ENCODE assay signal across 17 cellular contexts in genomic region chr4:66014146-66014765, GRCh38.
"Had no signal": no experiment of that assay in that cellular context is flagged by ENCODE, and none has a peak within 500 bp of the region (broad histone marks: within the 10 kb centered on the region; RNA-seq: fewer than 3 reads in every experiment).

No MANE protein-coding gene starts in this region.

- H3K4me1 ChIP-seq: adrenal gland, esophagus muscularis mucosa, lower lobe of right lung had no signal

- H3K4me3 ChIP-seq: adrenal gland, esophagus muscularis mucosa, hepatocyte, lower lobe of right lung, ovary had no signal

- H3K36me3 ChIP-seq: adrenal gland, esophagus muscularis mucosa, lower lobe of right lung, ovary had no signal

- H2AFZ ChIP-seq: hepatocyte had no signal

- ATAC-seq: activated CD8-positive, alpha-beta T cell treated with anti-CD3 and anti-CD28 coated beads for 36 hours; activated T-cell treated with anti-CD3 and anti-CD28 coated beads, Interleukin-2, amount 50 U/mL, for 4 hours; left colon; lower lobe of right lung; stimulated activated naive B cell treated with anti-CD40 and anti-IgM and Interleukin-4, amounts not matched to agents 10 μg/mL and 1 μg/mL and 100 μg/mL, for 72 hours had no signal

- H3K4me3 Mint-ChIP-seq: activated CD8-positive, alpha-beta T cell treated with anti-CD3 and anti-CD28 coated beads for 36 hours; activated naive CD4-positive, alpha-beta T cell treated with anti-CD3 and anti-CD28 coated beads, Interleukin-2, amount 50 U/mL, for 24 hours; activated T-cell treated with anti-CD3 and anti-CD28 coated beads, Interleukin-2, amount 50 U/mL, for 4 hours; mesothelial cell of epicardium; stimulated activated naive B cell treated with anti-CD40 and anti-IgM and Interleukin-4, amounts not matched to agents 10 μg/mL and 1 μg/mL and 100 μg/mL, for 72 hours had no signal

- H3K27ac Mint-ChIP-seq: activated CD8-positive, alpha-beta T cell treated with anti-CD3 and anti-CD28 coated beads for 36 hours; activated naive CD4-positive, alpha-beta T cell treated with anti-CD3 and anti-CD28 coated beads, Interleukin-2, amount 50 U/mL, for 24 hours; mesothelial cell of epicardium; stimulated activated naive B cell treated with anti-CD40 and anti-IgM and Interleukin-4, amounts not matched to agents 10 μg/mL and 1 μg/mL and 100 μg/mL, for 72 hours had no signal

- H3K36me3 Mint-ChIP-seq: stimulated activated naive B cell treated with anti-CD40 and anti-IgM and Interleukin-4, amounts not matched to agents 10 μg/mL and 1 μg/mL and 100 μg/mL, for 72 hours had no signal

- H3K4me2 ChIP-seq: hepatocyte had no signal

- H3K27me3 ChIP-seq: adrenal gland, esophagus muscularis mucosa, hepatocyte, ovary had no signal

- DNase-seq: activated CD4-positive, alpha-beta T cell treated with anti-CD3 and anti-CD28 coated beads for 4 hours; activated CD8-positive, alpha-beta T cell treated with anti-CD3 and anti-CD28 coated beads for 36 hours; activated effector memory CD4-positive, alpha-beta T cell treated with Interleukin-2 at 50 U/mL for 16 hours; activated T-cell treated with anti-CD3 and anti-CD28 coated beads, Interleukin-2, amount 50 U/mL, for 4 hours; adrenal gland; left colon; lower lobe of right lung; ovary; stimulated activated CD4-positive, alpha-beta T cell treated with anti-CD3 and anti-CD28 coated beads, Interleukin-2, amount 100 ng/mL, for 48 hours; stimulated activated naive B cell treated with anti-CD40 and anti-IgM and Interleukin-4, amounts not matched to agents 10 μg/mL and 1 μg/mL and 100 μg/mL, for 72 hours; T-helper 1 cell; T1000; trophoblast cell had no signal

- H3K9me3 ChIP-seq: adrenal gland, ovary had no signal

- H3K27ac ChIP-seq: adrenal gland, esophagus muscularis mucosa, hepatocyte, lower lobe of right lung, ovary had no signal

- H3K27me3 Mint-ChIP-seq: activated CD8-positive, alpha-beta T cell treated with anti-CD3 and anti-CD28 coated beads for 36 hours; activated naive CD4-positive, alpha-beta T cell treated with anti-CD3 and anti-CD28 coated beads, Interleukin-2, amount 50 U/mL, for 24 hours; stimulated activated naive B cell treated with anti-CD40 and anti-IgM and Interleukin-4, amounts not matched to agents 10 μg/mL and 1 μg/mL and 100 μg/mL, for 72 hours had no signal

- H3K79me2 ChIP-seq: hepatocyte had no signal

- H3K4me1 Mint-ChIP-seq: activated naive CD4-positive, alpha-beta T cell treated with anti-CD3 and anti-CD28 coated beads, Interleukin-2, amount 50 U/mL, for 24 hours; mesothelial cell of epicardium; stimulated activated naive B cell treated with anti-CD40 and anti-IgM and Interleukin-4, amounts not matched to agents 10 μg/mL and 1 μg/mL and 100 μg/mL, for 72 hours had no signal
